Comparison of ENCODE assay signal across 1 cellular context in the genomic region with DNA sequence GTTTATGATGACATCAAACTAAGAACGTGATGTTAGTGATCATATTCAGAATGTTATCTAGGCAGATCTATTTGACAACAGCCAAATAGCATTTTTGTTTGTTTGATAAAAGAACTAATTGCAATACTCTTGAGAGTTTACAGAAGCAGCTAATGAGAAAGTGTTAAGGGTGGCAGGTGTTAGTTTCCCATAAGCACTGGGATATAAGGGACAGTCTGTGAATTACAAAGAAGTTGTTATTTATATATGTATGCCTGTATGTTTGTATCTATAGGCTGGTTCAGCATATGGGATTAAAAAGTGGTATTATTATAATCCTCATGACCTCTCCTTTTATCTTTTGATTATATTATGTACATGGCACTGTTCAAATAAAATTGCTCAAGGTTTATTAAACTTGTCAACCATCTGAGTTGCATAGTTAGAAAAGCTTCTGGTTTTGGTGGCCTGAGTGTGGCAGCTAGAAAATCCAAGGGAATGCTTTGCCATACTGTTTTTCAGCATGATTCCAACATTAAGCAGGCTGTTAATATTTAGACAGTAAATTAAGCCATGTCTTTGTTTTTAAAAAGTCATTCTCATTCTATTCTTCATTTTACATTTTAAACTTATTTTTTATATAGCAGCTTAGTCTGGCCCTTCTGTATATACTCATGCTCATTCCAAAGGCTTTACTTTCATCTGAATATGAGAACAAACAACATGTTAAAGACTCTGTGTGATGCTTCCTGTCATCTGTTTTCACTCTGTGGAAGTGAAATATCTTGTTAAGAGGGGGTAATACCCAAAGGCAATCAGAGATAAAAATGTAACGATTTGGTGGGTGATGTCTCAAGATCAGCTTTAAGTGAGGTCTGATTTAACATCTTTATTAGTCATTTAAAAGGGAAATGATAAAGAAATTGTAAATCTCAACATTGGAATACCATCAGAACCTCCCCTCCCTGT.
TF ChIP-seq lines count a peak whose summit lies in the region.

No MANE protein-coding gene starts in this region.

TF ChIP-seq in SK-N-SH treated with all-trans-retinoic acid at 6 μM for 48 hours, 23 proteins besides CTCF, POLR2A, EP300 and RAD21 (continued from another document):
- TF ChIP-seq ZC3H10 (CRISPR knock-in tag; IDR thresholded peaks at IDR 0.05) (no peak), ZFP3 (CRISPR knock-in tag; IDR thresholded peaks at IDR 0.05) (no peak), TCF4 (CRISPR knock-in tag; IDR thresholded peaks at IDR 0.05; ENCODE audit: borderline replicate concordance) (peak; percentile 71), SNAI2 (CRISPR knock-in tag; IDR thresholded peaks at IDR 0.05) (no peak)
- TF ChIP-seq, protein P1, sequence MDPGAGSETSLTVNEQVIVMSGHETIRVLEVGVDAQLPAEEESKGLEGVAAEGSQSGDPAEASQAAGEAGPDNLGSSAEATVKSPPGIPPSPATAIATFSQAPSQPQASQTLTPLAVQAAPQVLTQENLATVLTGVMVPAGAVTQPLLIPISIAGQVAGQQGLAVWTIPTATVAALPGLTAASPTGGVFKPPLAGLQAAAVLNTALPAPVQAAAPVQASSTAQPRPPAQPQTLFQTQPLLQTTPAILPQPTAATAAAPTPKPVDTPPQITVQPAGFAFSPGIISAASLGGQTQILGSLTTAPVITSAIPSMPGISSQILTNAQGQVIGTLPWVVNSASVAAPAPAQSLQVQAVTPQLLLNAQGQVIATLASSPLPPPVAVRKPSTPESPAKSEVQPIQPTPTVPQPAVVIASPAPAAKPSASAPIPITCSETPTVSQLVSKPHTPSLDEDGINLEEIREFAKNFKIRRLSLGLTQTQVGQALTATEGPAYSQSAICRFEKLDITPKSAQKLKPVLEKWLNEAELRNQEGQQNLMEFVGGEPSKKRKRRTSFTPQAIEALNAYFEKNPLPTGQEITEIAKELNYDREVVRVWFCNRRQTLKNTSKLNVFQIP (CRISPR knock-in tag; IDR thresholded peaks at IDR 0.05; ENCODE audit: borderline replicate concordance, low read depth), result no peak
- TF ChIP-seq, protein P2, sequence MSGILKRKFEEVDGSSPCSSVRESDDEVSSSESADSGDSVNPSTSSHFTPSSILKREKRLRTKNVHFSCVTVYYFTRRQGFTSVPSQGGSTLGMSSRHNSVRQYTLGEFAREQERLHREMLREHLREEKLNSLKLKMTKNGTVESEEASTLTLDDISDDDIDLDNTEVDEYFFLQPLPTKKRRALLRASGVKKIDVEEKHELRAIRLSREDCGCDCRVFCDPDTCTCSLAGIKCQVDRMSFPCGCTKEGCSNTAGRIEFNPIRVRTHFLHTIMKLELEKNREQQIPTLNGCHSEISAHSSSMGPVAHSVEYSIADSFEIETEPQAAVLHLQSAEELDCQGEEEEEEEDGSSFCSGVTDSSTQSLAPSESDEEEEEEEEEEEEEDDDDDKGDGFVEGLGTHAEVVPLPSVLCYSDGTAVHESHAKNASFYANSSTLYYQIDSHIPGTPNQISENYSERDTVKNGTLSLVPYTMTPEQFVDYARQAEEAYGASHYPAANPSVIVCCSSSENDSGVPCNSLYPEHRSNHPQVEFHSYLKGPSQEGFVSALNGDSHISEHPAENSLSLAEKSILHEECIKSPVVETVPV (CRISPR knock-in tag; IDR thresholded peaks at IDR 0.05), result no peak
- TF ChIP-seq, protein P3, sequence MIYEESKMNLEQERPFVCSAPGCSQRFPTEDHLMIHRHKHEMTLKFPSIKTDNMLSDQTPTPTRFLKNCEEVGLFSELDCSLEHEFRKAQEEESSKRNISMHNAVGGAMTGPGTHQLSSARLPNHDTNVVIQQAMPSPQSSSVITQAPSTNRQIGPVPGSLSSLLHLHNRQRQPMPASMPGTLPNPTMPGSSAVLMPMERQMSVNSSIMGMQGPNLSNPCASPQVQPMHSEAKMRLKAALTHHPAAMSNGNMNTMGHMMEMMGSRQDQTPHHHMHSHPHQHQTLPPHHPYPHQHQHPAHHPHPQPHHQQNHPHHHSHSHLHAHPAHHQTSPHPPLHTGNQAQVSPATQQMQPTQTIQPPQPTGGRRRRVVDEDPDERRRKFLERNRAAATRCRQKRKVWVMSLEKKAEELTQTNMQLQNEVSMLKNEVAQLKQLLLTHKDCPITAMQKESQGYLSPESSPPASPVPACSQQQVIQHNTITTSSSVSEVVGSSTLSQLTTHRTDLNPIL (CRISPR knock-in tag; IDR thresholded peaks at IDR 0.05; ENCODE audit: low read depth), result no peak
TF ChIP-seq in SK-N-SH treated with all-trans-retinoic acid at 6 μM for 48 hours: peak in this region for 2.
